ENCODE assay signal across 8 cellular contexts in genomic region chr4:56424697-56425514, GRCh38. TPM values are rescaled to one million over a fixed set of nuclear protein-coding genes. Genes with fewer than 3 reads are reported as not detected.
DNase-seq lines count a peak whose midpoint lies in the region; ATAC-seq, FAIRE-seq and TF ChIP-seq lines count a peak whose summit lies in the region.

No MANE protein-coding gene starts in this region.

- H3K27me3 ChIP-seq in esophagus squamous epithelium: no peaks in the 10 kb centered on the region
- no peaks in the 10 kb centered on the region for H3K27me3 ChIP-seq in neutrophil

- H3K4me3 ChIP-seq in esophagus squamous epithelium: no peak overlapping the region
- H3K4me3 ChIP-seq in neutrophil (ENCODE audit: low read depth in 1 of 2, low read length in 1 of 2): no peak overlapping the region

- no peaks in the 10 kb centered on the region for H3K36me3 ChIP-seq in esophagus squamous epithelium
- no peaks in the 10 kb centered on the region for H3K36me3 ChIP-seq in neutrophil

- no peak for ATAC-seq in HG03139 (IDR thresholded peaks at IDR 0.05; ENCODE audit: unreplicated experiment)
- no peak for ATAC-seq in GM18867 (IDR thresholded peaks at IDR 0.05; ENCODE audit: unreplicated experiment)

- DNase-seq in AML-193 (lab: John Stamatoyannopoulos, UW): peak; percentile 37 to 43
- DNase-seq in GM18507 (ENCODE audit: extremely low spot score, insufficient read length, low read depth): no peak
- peak; percentile 36 for DNase-seq in T-helper 9 cell
- no peak for DNase-seq in esophagus squamous epithelium (lab: John Stamatoyannopoulos, UW)
- no peak for DNase-seq in HPDE6-E6E7 (ENCODE audit: extremely low spot score)

- WGBS in esophagus squamous epithelium, 2 donors: 57 to 62% methylated on average over 5 of the region's 5 CpGs

- H3K27ac ChIP-seq in esophagus squamous epithelium (no peak overlapping the region), neutrophil (no peak overlapping the region)

- TF ChIP-seq POLR2A in esophagus squamous epithelium (IDR thresholded peaks at IDR 0.05): no peak

- intact Hi-C loops in esophagus squamous epithelium (cut with DNase I): no loop called here

- FAIRE-seq in GM18507 (lab: Jason Lieb, UNC): peak; percentile 82

- H3K9me3 ChIP-seq in esophagus squamous epithelium: no peaks in the 10 kb centered on the region
- H3K9me3 ChIP-seq in neutrophil: no peaks in the 10 kb centered on the region

- TF ChIP-seq CTCF in esophagus squamous epithelium (IDR thresholded peaks at IDR 0.05): peak; percentile 30 to 66 (median 54)
- TF ChIP-seq CTCF in neutrophil (IDR thresholded peaks at IDR 0.05): peak; percentile 26

- H3K4me1 ChIP-seq in esophagus squamous epithelium (peaks cover 0 to 6% (median 0%) of the 10 kb centered on the region in 3 donors), neutrophil (ENCODE audit: control insufficient read depth in 1 of 2, insufficient read depth in 1 of 2, low read depth in 1 of 2, low read length in 1 of 2) (no peaks in the 10 kb centered on the region)

RNA-seq across cellular contexts. Expression of gene PPAT, which starts 10.5 kb away (rescaled TPM):
- 10 to 100 TPM in 1 of 4 donors, 1 to 10 TPM in 3; 4.5 to 11.4 (median 9.3) TPM for total RNA-seq in esophagus squamous epithelium

RNA-seq across cellular contexts. Expression of gene PAICS, which starts 11.2 kb away (rescaled TPM):
- total RNA-seq in esophagus squamous epithelium: 10 to 100 TPM; 29.5 to 67.0 (median 58.5) TPM

RNA-seq across cellular contexts. Expression of gene AASDH, which starts 37.6 kb away (rescaled TPM):
- total RNA-seq in esophagus squamous epithelium: 10 to 100 TPM in 1 of 4 donors, 1 to 10 TPM in 3; 4.6 to 10.7 (median 7.0) TPM

RNA-seq across cellular contexts. Expression of gene SRP72, which starts 42.5 kb away (rescaled TPM):
- 10 to 100 TPM; 36.4 to 78.8 (median 60.1) TPM for total RNA-seq in esophagus squamous epithelium

Comparison
In these comparisons a context has a peak if more than half of its experiments do, and no peak if none do; other contexts are left out.
1. DNase-seq: peak in AML-193 (2 of 2) and T-helper 9 cell (single experiment); none in GM18507 (single experiment), esophagus squamous epithelium (single experiment) and HPDE6-E6E7 (single experiment).